Comparison of ENCODE assay signal across 7 cellular contexts in the genomic region with DNA sequence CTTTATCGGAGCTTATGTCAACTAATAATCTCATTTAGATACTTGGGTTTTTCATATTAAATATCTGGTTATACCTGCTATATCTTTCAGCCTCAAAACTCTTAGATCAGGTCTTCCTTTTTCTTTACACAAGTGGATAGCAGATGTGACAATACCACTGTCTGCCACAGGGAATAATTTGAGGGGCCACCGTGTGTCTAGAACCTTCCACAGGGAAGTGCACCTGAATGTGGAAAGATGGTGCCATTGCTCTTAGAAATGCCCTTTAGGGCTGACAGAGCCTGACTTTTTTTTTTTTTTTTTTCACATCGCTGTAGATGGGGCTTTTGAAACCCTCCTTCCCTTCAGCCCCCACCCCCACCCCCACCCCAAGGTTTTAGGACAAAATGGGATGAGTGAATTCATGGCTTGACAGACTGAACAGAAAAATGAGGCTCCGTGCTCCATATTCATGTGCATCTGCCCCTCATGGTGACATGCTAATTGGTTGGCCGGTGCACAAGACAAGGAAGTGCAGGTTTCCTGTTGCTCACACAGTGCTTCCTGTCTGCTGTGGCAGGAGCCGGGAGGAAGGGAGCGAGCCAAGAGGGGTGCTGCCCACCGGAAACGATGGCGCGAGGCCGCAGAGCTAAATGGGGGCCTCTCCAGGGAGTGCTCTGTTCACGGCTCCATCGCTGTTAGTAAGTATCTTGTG.
DNase-seq lines count a peak whose midpoint lies in the region; ATAC-seq lines count a peak whose summit lies in the region.

No MANE protein-coding gene starts in this region.

- H3K36me3 Mint-ChIP-seq in dendritic cell treated with granulocyte-macrophage colony-stimulating factor and Interleukin-4, amounts not matched to agents 40 ng/mL and 50 ng/mL, for 4 days (ENCODE audit: low read depth): peaks cover 17% of the 10 kb centered on the region

- H3K4me1 Mint-ChIP-seq in dendritic cell treated with granulocyte-macrophage colony-stimulating factor and Interleukin-4, amounts not matched to agents 40 ng/mL and 50 ng/mL, for 4 days (ENCODE audit: low read depth): peaks cover 54% of the 10 kb centered on the region

- intact Hi-C loops in dendritic cell treated with granulocyte-macrophage colony-stimulating factor and Interleukin-4, amounts not matched to agents 40 ng/mL and 50 ng/mL, for 4 days (cut with micrococcal nuclease): loop anchor here (10.0 kb wide), 1 partner anchor 60 kb away; no protein-coding TSS in a partner anchor

- peak overlapping the region; percentile 72 for H3K27ac Mint-ChIP-seq in dendritic cell treated with granulocyte-macrophage colony-stimulating factor and Interleukin-4, amounts not matched to agents 40 ng/mL and 50 ng/mL, for 4 days

- H3K4me3 Mint-ChIP-seq in dendritic cell treated with granulocyte-macrophage colony-stimulating factor and Interleukin-4, amounts not matched to agents 40 ng/mL and 50 ng/mL, for 4 days: peak overlapping the region; percentile 65

- H3K27me3 Mint-ChIP-seq in dendritic cell treated with granulocyte-macrophage colony-stimulating factor and Interleukin-4, amounts not matched to agents 40 ng/mL and 50 ng/mL, for 4 days: no peaks in the 10 kb centered on the region

- H3K9me3 Mint-ChIP-seq in dendritic cell treated with granulocyte-macrophage colony-stimulating factor and Interleukin-4, amounts not matched to agents 40 ng/mL and 50 ng/mL, for 4 days: peaks cover 8% of the 10 kb centered on the region

- DNase-seq in stimulated activated CD4-positive, alpha-beta T cell treated with anti-CD3 and anti-CD28 coated beads, Interleukin-12 subunit alpha, Interleukin-12 subunit beta, amount 100 ng/mL, for 48 hours (ENCODE audit: low read depth in 2 of 3, low spot score in 1 of 3): peak; percentile 37 to 59 (median 57)
- DNase-seq in cerebellar nuclear complex (lab: John Stamatoyannopoulos, UW) (no peak), kidney glomerular epithelial cell (lab: John Stamatoyannopoulos, UW) (no peak)

- ATAC-seq in GM19351 (IDR thresholded peaks at IDR 0.05; ENCODE audit: unreplicated experiment) (peak; percentile 94), HG03439 (IDR thresholded peaks at IDR 0.05; ENCODE audit: unreplicated experiment) (peak; percentile 76)
- ATAC-seq in activated CD4-positive, CD25-positive, alpha-beta regulatory T cell treated with anti-CD3 and anti-CD28 coated beads, Interleukin-2, amount 50 U/mL, for 24 hours: peak; percentile 60 to 65

Comparison
In these comparisons a context has a peak if more than half of its experiments do, and no peak if none do; other contexts are left out.
1. DNase-seq: peak in stimulated activated CD4-positive, alpha-beta T cell treated with anti-CD3 and anti-CD28 coated beads, Interleukin-12 subunit alpha, Interleukin-12 subunit beta, amount 100 ng/mL, for 48 hours (3 of 3); none in cerebellar nuclear complex (0 of 2) and kidney glomerular epithelial cell (single experiment).
2. Peak in every context shown above with its lines, with median percentiles within 50 percentile points of each other: ATAC-seq.